Comparison of ENCODE assay signal across 8 cellular contexts in genomic region chr18:24009651-24010333, GRCh38. TPM values are rescaled to one million over a fixed set of nuclear protein-coding genes. Genes with fewer than 3 reads are reported as not detected.
DNase-seq lines count a peak whose midpoint lies in the region; ATAC-seq and TF ChIP-seq lines count a peak whose summit lies in the region.

No MANE protein-coding gene starts in this region.

- H3K27ac Mint-ChIP-seq in activated CD8-positive, alpha-beta T cell treated with anti-CD3 and anti-CD28 coated beads, Interleukin-2, amount 10 ng/mL, durations not matched to agents 7 days and 5 days, result peak overlapping the region; percentile 82

- H3K4me3 Mint-ChIP-seq in activated CD8-positive, alpha-beta T cell treated with anti-CD3 and anti-CD28 coated beads, Interleukin-2, amount 10 ng/mL, durations not matched to agents 7 days and 5 days, result peak overlapping the region; percentile 49

- no peaks in the 10 kb centered on the region for H3K9me3 Mint-ChIP-seq in activated CD8-positive, alpha-beta T cell treated with anti-CD3 and anti-CD28 coated beads, Interleukin-2, amount 10 ng/mL, durations not matched to agents 7 days and 5 days (ENCODE audit: insufficient read depth)

- no peaks in the 10 kb centered on the region for H3K9me3 ChIP-seq in WERI-Rb-1 (ENCODE audit: severe bottlenecking)

- H3K27me3 ChIP-seq in WERI-Rb-1 (ENCODE audit: insufficient read depth, low read depth, severe bottlenecking), result no peaks in the 10 kb centered on the region

- TF ChIP-seq CTCF in WERI-Rb-1 (IDR thresholded peaks at IDR 0.05; ENCODE audit: low read depth, low read length) (no peak), omental fat pad (IDR thresholded peaks at IDR 0.05) (no peak)

- DNase-seq in Jurkat, Clone E6-1 (ENCODE audit: low read depth, low spot score), result peak; percentile 69
- peak; percentile 70 for DNase-seq in activated CD8-positive, alpha-beta T cell treated with anti-CD3 and anti-CD28 coated beads, Interleukin-2, amount 10 ng/mL, durations not matched to agents 7 days and 5 days
- DNase-seq in WERI-Rb-1 (no peak), NCI-H82 (lab: John Stamatoyannopoulos, UW) (no peak), globus pallidus (ENCODE audit: low spot score) (no peak), omental fat pad (ENCODE audit: low spot score) (no peak)

- no peaks in the 10 kb centered on the region for H3K36me3 Mint-ChIP-seq in activated CD8-positive, alpha-beta T cell treated with anti-CD3 and anti-CD28 coated beads, Interleukin-2, amount 10 ng/mL, durations not matched to agents 7 days and 5 days (ENCODE audit: low read depth)

- H3K36me3 ChIP-seq in WERI-Rb-1, result no peaks in the 10 kb centered on the region

- POLR2A ChIA-PET in activated CD8-positive, alpha-beta T cell treated with anti-CD3 and anti-CD28 coated beads, Interleukin-2, amount 10 ng/mL, durations not matched to agents 7 days and 5 days (lab: Charles Lee), result interaction anchor here (1.1 to 1.4 kb wide), 2 partner anchors 9 to 71 kb away, joined by 3 to 4 read pairs; no protein-coding TSS in a partner anchor

- ATAC-seq in GM18499 (IDR thresholded peaks at IDR 0.05; ENCODE audit: insufficient read depth, unreplicated experiment), result peak; percentile 48
- peak; percentile 52 for ATAC-seq in GM21526 (IDR thresholded peaks at IDR 0.05; ENCODE audit: low FRiP score, unreplicated experiment)
- ATAC-seq in activated CD8-positive, alpha-beta T cell treated with anti-CD3 and anti-CD28 coated beads, Interleukin-2, amount 10 ng/mL, durations not matched to agents 7 days and 5 days, result peak; percentile 8
- ATAC-seq in omental fat pad (ENCODE audit: low FRiP score), result no peak

- peaks cover 63% of the 10 kb centered on the region for H3K4me1 Mint-ChIP-seq in activated CD8-positive, alpha-beta T cell treated with anti-CD3 and anti-CD28 coated beads, Interleukin-2, amount 10 ng/mL, durations not matched to agents 7 days and 5 days (ENCODE audit: low read depth)

- CTCF ChIA-PET in activated CD8-positive, alpha-beta T cell treated with anti-CD3 and anti-CD28 coated beads, Interleukin-2, amount 10 ng/mL, durations not matched to agents 7 days and 5 days (lab: Charles Lee), result interaction anchor here (1.0 to 4.0 kb wide), 10 partner anchors 10 to 186 kb away, joined by 3 to 21 read pairs (median 3); no protein-coding TSS in a partner anchor

- H3K4me3 ChIP-seq in Jurkat, Clone E6-1 (ENCODE audit: low read length), result no peak overlapping the region
- H3K4me3 ChIP-seq in WERI-Rb-1 (ENCODE audit: low read depth, low read length), result no peak overlapping the region

- no peak overlapping the region for H3K27ac ChIP-seq in WERI-Rb-1

- H3K27me3 Mint-ChIP-seq in activated CD8-positive, alpha-beta T cell treated with anti-CD3 and anti-CD28 coated beads, Interleukin-2, amount 10 ng/mL, durations not matched to agents 7 days and 5 days (ENCODE audit: low read depth), result no peaks in the 10 kb centered on the region

RNA-seq across cellular contexts. Expression of gene TTC39C, which starts 4.8 kb away (rescaled TPM):
- polyA plus RNA-seq in Jurkat, Clone E6-1 (2012; ENCODE audit: insufficient read depth, insufficient read length), result 16.8 TPM
- 10 to 100 TPM; 71.5 to 72.2 TPM for total RNA-seq in activated CD8-positive, alpha-beta T cell treated with anti-CD3 and anti-CD28 coated beads, Interleukin-2, amount 10 ng/mL, durations not matched to agents 7 days and 5 days
- total RNA-seq in omental fat pad, result 10 to 100 TPM; 24.7 to 39.1 (median 34.2) TPM

Comparison
In these comparisons a context has a peak if more than half of its experiments do, and no peak if none do; other contexts are left out.
1. DNase-seq: peak in Jurkat, Clone E6-1 (single experiment) and activated CD8-positive, alpha-beta T cell treated with anti-CD3 and anti-CD28 coated beads, Interleukin-2, amount 10 ng/mL, durations not matched to agents 7 days and 5 days (single experiment); none in WERI-Rb-1 (single experiment), NCI-H82 (single experiment), globus pallidus (single experiment) and omental fat pad (single experiment).